29 cellular contexts compared by ENCODE assay signal in the genomic region with DNA sequence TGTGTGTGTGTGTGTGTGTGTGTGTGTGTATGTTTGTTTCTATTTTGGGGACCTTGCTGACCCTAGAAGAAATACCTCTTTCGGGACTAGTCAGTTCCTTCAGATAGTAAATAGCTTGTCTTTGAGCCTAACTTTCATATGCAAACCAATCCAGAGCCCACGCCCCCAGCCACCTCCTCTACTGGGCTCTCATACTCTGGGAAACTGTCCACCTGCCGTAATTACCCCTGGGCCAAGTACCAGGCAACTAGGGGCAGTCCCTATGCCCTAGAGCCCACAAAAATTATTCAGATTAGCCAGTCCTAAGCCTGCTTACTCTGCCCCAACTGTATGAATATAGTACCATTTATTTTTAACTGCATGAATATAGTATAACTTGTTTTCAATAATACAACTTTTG.
"Had no signal": no experiment of that assay in that cellular context is flagged by ENCODE, and none has a peak within 500 bp of the region (broad histone marks: within the 10 kb centered on the region; RNA-seq: fewer than 3 reads in every experiment).

No MANE protein-coding gene starts in this region.

- H3K4me2 ChIP-seq: smooth muscle cell had no signal

- H3K9me3 ChIP-seq: esophagus muscularis mucosa, heart right ventricle, left lung, prostate gland, right atrium auricular region, testis, tibial artery had no signal

- H3K4me1 ChIP-seq: esophagus muscularis mucosa, foreskin keratinocyte, gastroesophageal sphincter, heart right ventricle, left lung, prostate gland, right atrium auricular region, testis, tibial artery had no signal

- DNase-seq: dermis blood vessel endothelial cell; effector memory CD4-positive, alpha-beta T cell; foreskin keratinocyte; glutamatergic neuron; heart right ventricle; hippocampal formation; kidney; left cardiac atrium; left lung; mesendoderm; midbrain; naive thymus-derived CD8-positive, alpha-beta T cell; nephron progenitor cell; nucleus accumbens; stimulated activated CD4-positive, alpha-beta T cell treated with anti-CD3 and anti-CD28 coated beads, Interleukin-12 subunit alpha, Interleukin-12 subunit beta, amount 100 ng/mL, for 4 hours; stimulated activated CD4-positive, alpha-beta T cell treated with anti-CD3 and anti-CD28 coated beads, Interleukin-1b, Interleukin-23, amount 100 ng/mL, for 48 hours; stimulated activated CD4-positive, alpha-beta T cell treated with anti-CD3 and anti-CD28 coated beads, Interleukin-4, amount 100 ng/mL, for 24 hours; stimulated activated naive CD8-positive, alpha-beta T cell treated with anti-CD3 and anti-CD28 coated beads, Interleukin-15, Interleukin-2, amounts not matched to agents 100 U/mL and 50 U/mL, for 24 hours; substantia nigra; testis; tibial artery had no signal

- H3K36me3 ChIP-seq: esophagus muscularis mucosa, gastroesophageal sphincter, heart right ventricle, left lung, prostate gland, right atrium auricular region, tibial artery had no signal

- H3K4me3 ChIP-seq: coronary artery, esophagus muscularis mucosa, gastroesophageal sphincter, heart right ventricle, left lung, prostate gland, right atrium auricular region, smooth muscle cell, testis, tibial artery had no signal

- ATAC-seq: foreskin keratinocyte; gastroesophageal sphincter; heart right ventricle; left cardiac atrium; left lung; naive thymus-derived CD8-positive, alpha-beta T cell; sciatic nerve; stimulated activated effector memory CD8-positive, alpha-beta T cell treated with anti-CD3 and anti-CD28 coated beads, Interleukin-12 subunit alpha, Interleukin-12 subunit beta, amount 100 ng/mL, for 72 hours; stimulated activated naive CD8-positive, alpha-beta T cell treated with anti-CD3 and anti-CD28 coated beads, Interleukin-15, Interleukin-2, amounts not matched to agents 100 U/mL and 50 U/mL, for 24 hours had no signal

- H3K27ac ChIP-seq: coronary artery, esophagus muscularis mucosa, foreskin keratinocyte, gastroesophageal sphincter, heart right ventricle, left lung, prostate gland, right atrium auricular region, testis, tibial artery had no signal

- H3K27me3 ChIP-seq: esophagus muscularis mucosa, foreskin keratinocyte, gastroesophageal sphincter, heart right ventricle, left lung, right atrium auricular region, testis, tibial artery had no signal
